Comparison of ENCODE assay signal across 19 cellular contexts in the genomic region with DNA sequence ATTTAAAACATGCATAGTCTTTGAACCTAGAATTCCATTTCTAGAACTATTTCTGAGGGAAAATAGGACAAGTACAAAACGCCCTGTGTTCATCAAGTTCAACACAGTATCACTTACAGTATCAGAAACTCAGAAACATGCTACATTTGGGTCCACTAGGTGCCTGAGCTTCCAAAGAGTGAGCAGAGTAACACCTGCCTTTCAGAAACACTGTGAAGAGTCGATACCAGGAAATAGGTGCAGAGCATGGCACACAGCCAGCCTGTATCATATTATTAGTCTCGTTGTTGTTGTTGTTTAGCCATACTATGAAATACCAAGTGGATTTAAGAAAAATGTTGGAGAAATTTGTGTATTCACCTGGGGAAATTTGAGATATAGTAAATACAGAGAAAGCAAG.
"Had no signal": no experiment of that assay in that cellular context is flagged by ENCODE, and none has a peak within 500 bp of the region (broad histone marks: within the 10 kb centered on the region; RNA-seq: fewer than 3 reads in every experiment).

No MANE protein-coding gene starts in this region.

- ATAC-seq: activated T-cell treated with anti-CD3 and anti-CD28 coated beads, Interleukin-2, amount 50 U/mL, for 4 hours; left lung; natural killer cell; WTC11 had no signal

- H3K9me3 ChIP-seq: breast epithelium, esophagus muscularis mucosa, thoracic aorta had no signal

- H3K36me3 ChIP-seq: breast epithelium, esophagus muscularis mucosa, left lung, thoracic aorta had no signal

- DNase-seq: activated CD8-positive, alpha-beta memory T cell treated with anti-CD3 and anti-CD28 coated beads, Interleukin-2, amount 50 U/mL, for 48 hours; activated effector memory CD4-positive, alpha-beta T cell treated with Interleukin-2 at 50 U/mL for 16 hours; activated naive CD4-positive, alpha-beta T cell treated with anti-CD3 and anti-CD28 coated beads for 36 hours; activated naive CD8-positive, alpha-beta T cell treated with anti-CD3 and anti-CD28 coated beads, Interleukin-2, amount 10 ng/mL, durations not matched to agents 7 days and 5 days; activated T-cell treated with anti-CD3 and anti-CD28 coated beads, Interleukin-2, amount 50 U/mL, for 4 hours; amniotic stem cell; dorsolateral prefrontal cortex; glutamatergic neuron; hippocampal formation; kidney glomerular epithelial cell; left lung; natural killer cell; retina; stimulated activated CD4-positive, alpha-beta T cell treated with anti-CD3 and anti-CD28 coated beads, Interleukin-4, amount 100 ng/mL, for 1 hour; stimulated activated naive CD4-positive, alpha-beta T cell treated with Interleukin-2 at 50 U/mL for 16 hours had no signal

- H3K4me3 ChIP-seq: breast epithelium, dorsolateral prefrontal cortex, esophagus muscularis mucosa, left lung, thoracic aorta had no signal

- H3K4me1 ChIP-seq: breast epithelium, left lung had no signal

- H3K27me3 ChIP-seq: breast epithelium, dorsolateral prefrontal cortex, esophagus muscularis mucosa, left lung had no signal

- H3K27ac ChIP-seq: breast epithelium, dorsolateral prefrontal cortex, esophagus muscularis mucosa, left lung, thoracic aorta had no signal
